14 cellular contexts compared by ENCODE assay signal in the genomic region with DNA sequence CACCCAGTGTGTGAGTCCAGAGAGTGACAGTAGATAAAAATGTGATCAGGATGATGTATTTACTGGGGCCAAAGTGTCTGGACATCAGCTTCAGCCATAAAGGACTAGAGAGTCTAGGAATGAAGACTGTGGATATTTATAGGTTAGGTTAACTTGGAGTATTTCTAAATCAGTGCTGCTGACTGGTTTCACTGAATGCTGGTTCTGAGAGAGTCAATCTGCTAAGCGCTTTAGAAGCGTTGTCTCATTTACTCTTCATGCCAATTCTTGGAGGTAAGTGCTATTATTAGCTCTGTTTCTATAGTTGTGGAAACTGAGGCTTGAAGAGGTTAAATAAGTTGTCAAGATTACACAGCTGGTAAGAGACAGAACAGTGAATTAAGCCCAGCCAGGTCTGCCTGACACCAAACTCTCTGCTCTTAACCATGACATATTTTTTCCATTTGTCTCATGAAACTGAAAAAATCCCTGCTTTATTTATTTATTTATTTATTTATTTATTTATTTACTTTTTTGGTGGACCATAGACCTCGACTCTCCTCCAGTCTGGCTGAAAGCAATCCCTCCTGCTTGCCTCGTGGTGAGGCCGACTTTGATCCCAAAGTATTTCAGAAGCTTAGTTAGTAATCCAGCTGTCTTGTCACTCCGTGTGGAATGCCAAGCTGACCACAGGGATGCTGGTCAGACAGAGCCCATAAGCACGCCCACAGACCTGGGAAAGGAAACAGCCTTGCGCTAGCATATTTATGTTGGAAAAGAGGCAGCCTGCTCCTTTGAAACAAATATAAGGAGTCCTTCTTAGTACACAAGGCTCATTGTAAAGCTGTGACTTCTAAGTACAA. TPM values are rescaled to one million over a fixed set of nuclear protein-coding genes. Genes with fewer than 3 reads are reported as not detected.
DNase-seq lines count a peak whose midpoint lies in the region; ATAC-seq, FAIRE-seq and TF ChIP-seq lines count a peak whose summit lies in the region.
"Had no signal": no experiment of that assay in that cellular context is flagged by ENCODE, and none has a peak within 500 bp of the region (broad histone marks: within the 10 kb centered on the region; RNA-seq: fewer than 3 reads in every experiment).

No MANE protein-coding gene starts in this region.

- no peaks in the 10 kb centered on the region for H3K27me3 Mint-ChIP-seq in astrocyte (ENCODE audit: low read depth, unreplicated experiment)
- peaks cover 5 to 7% of the 10 kb centered on the region in 2 donors for H3K27me3 Mint-ChIP-seq in natural killer cell treated with Interleukin-12 subunit alpha and Interleukin-12 subunit beta and Interleukin-15 and Interleukin-18, amount 100 ng/mL, for 72 hours

- H3K27ac Mint-ChIP-seq in astrocyte (ENCODE audit: unreplicated experiment) = peak overlapping the region; percentile 91
- no peak overlapping the region for H3K27ac Mint-ChIP-seq in natural killer cell treated with Interleukin-12 subunit alpha and Interleukin-12 subunit beta and Interleukin-15 and Interleukin-18, amount 100 ng/mL, for 72 hours
- H3K27ac Mint-ChIP-seq: activated T-helper 2 cell treated with anti-CD3 and anti-CD28 coated beads, Interferon-gamma antibody, Interleukin-2, Interleukin-4, amounts not matched to agents 10 μg/mL and 5 μg/mL and 100 μg/mL, durations not matched to agents 14 hours and 24 hours and 36 hours; stimulated activated memory B cell treated with anti-CD40 and anti-IgM and Interleukin-4, amounts not matched to agents 10 μg/mL and 1 μg/mL and 100 μg/mL, for 72 hours; T-helper 1 cell treated with Interleukin-12 subunit alpha and Interleukin-12 subunit beta and Interleukin-4 antibody, amounts not matched to agents 30 μg/mL and 1 μg/mL, for 36 hours had no signal

- DNase-seq in GOT3 (lab: John Stamatoyannopoulos, UW) (peak; percentile 61), astrocyte (ENCODE audit: low read depth) (peak; percentile 97), heart right ventricle (peak in 1 of 2 donors; percentile 35), gastrocnemius medialis (peak; percentile 6 to 33), AML-193 (lab: John Stamatoyannopoulos, UW) (no peak), nucleus accumbens (lab: John Stamatoyannopoulos, UW) (no peak)
- DNase-seq in activated T-cell treated with anti-CD3 and anti-CD28 coated beads, Interleukin-2, amount 50 U/mL, for 1 hour = no peak
- no peak for DNase-seq in natural killer cell treated with Interleukin-12 subunit alpha and Interleukin-12 subunit beta and Interleukin-15 and Interleukin-18, amount 100 ng/mL, for 72 hours (ENCODE audit: low spot score)
- DNase-seq: hypothalamus, NCI-H187 treated with DMSO at 0.1 percent for 48 hours had no signal

- no peaks in the 10 kb centered on the region for H3K36me3 Mint-ChIP-seq in astrocyte (ENCODE audit: low read depth, unreplicated experiment)
- H3K36me3 Mint-ChIP-seq in natural killer cell treated with Interleukin-12 subunit alpha and Interleukin-12 subunit beta and Interleukin-15 and Interleukin-18, amount 100 ng/mL, for 72 hours = peaks cover 5% of the 10 kb centered on the region
- H3K36me3 Mint-ChIP-seq: stimulated activated memory B cell treated with anti-CD40 and anti-IgM and Interleukin-4, amounts not matched to agents 10 μg/mL and 1 μg/mL and 100 μg/mL, for 72 hours had no signal

- H3K27me3 ChIP-seq in astrocyte (ENCODE audit: insufficient read depth, low read length) (no peaks in the 10 kb centered on the region), heart right ventricle (no peaks in the 10 kb centered on the region), gastrocnemius medialis (no peaks in the 10 kb centered on the region)

- intact Hi-C loops in heart right ventricle (cut with DNase I) = no loop called here
- intact Hi-C loops in gastrocnemius medialis (cut with DNase I; ENCODE audit: low total_unique reads) = no loop called here

- peaks cover 4% of the 10 kb centered on the region for H3K9me3 Mint-ChIP-seq in astrocyte (ENCODE audit: unreplicated experiment)
- H3K9me3 Mint-ChIP-seq in natural killer cell treated with Interleukin-12 subunit alpha and Interleukin-12 subunit beta and Interleukin-15 and Interleukin-18, amount 100 ng/mL, for 72 hours = no peaks in the 10 kb centered on the region
- H3K9me3 Mint-ChIP-seq: activated T-helper 2 cell treated with anti-CD3 and anti-CD28 coated beads, Interferon-gamma antibody, Interleukin-2, Interleukin-4, amounts not matched to agents 10 μg/mL and 5 μg/mL and 100 μg/mL, durations not matched to agents 14 hours and 24 hours and 36 hours; stimulated activated memory B cell treated with anti-CD40 and anti-IgM and Interleukin-4, amounts not matched to agents 10 μg/mL and 1 μg/mL and 100 μg/mL, for 72 hours; T-helper 1 cell treated with Interleukin-12 subunit alpha and Interleukin-12 subunit beta and Interleukin-4 antibody, amounts not matched to agents 30 μg/mL and 1 μg/mL, for 36 hours had no signal

- FAIRE-seq in astrocyte (lab: Jason Lieb, UNC) = peak; percentile 82

- TF ChIP-seq CTCF in astrocyte (IDR thresholded peaks at IDR 0.05; ENCODE audit: insufficient read depth, low read depth, low read length) (no peak), heart right ventricle (IDR thresholded peaks at IDR 0.05) (no peak), gastrocnemius medialis (IDR thresholded peaks at IDR 0.05 in 4 of 5, conservative IDR thresholded peaks at IDR 0.05 in 1 of 5) (no peak)

- H3K4me3 ChIP-seq in astrocyte (ENCODE audit: insufficient read depth, low read depth, low read length) (no peak overlapping the region), heart right ventricle (peak overlapping the region in 2 of 10 donors; percentile 2 to 11), gastrocnemius medialis (no peak overlapping the region)

- in situ Hi-C loops in gastrocnemius medialis (cut with MboI; ENCODE audit: low sequenced_read_pairs in 4 of 4) = no loop called here

- H2AFZ ChIP-seq in astrocyte (ENCODE audit: low read depth, low read length) = no peak overlapping the region

- ATAC-seq in heart right ventricle (peak; percentile 58 to 88 (median 82)), gastrocnemius medialis (peak; percentile 56 to 81)
- no peak for ATAC-seq in natural killer cell treated with Interleukin-12 subunit alpha and Interleukin-12 subunit beta and Interleukin-15 and Interleukin-18, amount 100 ng/mL, for 72 hours
- ATAC-seq: stimulated activated memory B cell treated with anti-CD40 and anti-IgM and Interleukin-4, amounts not matched to agents 10 μg/mL and 1 μg/mL and 100 μg/mL, for 72 hours had no signal

- peak overlapping the region; percentile 74 for H3K4me2 ChIP-seq in astrocyte (ENCODE audit: low read length)

- H4K20me1 ChIP-seq in astrocyte (ENCODE audit: insufficient read depth, low read length) = no peaks in the 10 kb centered on the region

- H3K9me3 ChIP-seq in astrocyte (ENCODE audit: insufficient read depth, low read depth, low read length) (no peaks in the 10 kb centered on the region), heart right ventricle (peaks cover 0 to 13% (median 0%) of the 10 kb centered on the region in 11 donors), gastrocnemius medialis (no peaks in the 10 kb centered on the region)

- H3K4me1 Mint-ChIP-seq in astrocyte (ENCODE audit: low read depth, unreplicated experiment) = peaks cover 27% of the 10 kb centered on the region
- H3K4me1 Mint-ChIP-seq in natural killer cell treated with Interleukin-12 subunit alpha and Interleukin-12 subunit beta and Interleukin-15 and Interleukin-18, amount 100 ng/mL, for 72 hours (ENCODE audit: low read depth in 2 of 2) = no peaks in the 10 kb centered on the region
- H3K4me1 Mint-ChIP-seq: stimulated activated memory B cell treated with anti-CD40 and anti-IgM and Interleukin-4, amounts not matched to agents 10 μg/mL and 1 μg/mL and 100 μg/mL, for 72 hours had no signal

- 31 to 33% methylated on average over 8 of the region's 8 CpGs for WGBS in heart right ventricle, 2 donors

- H3K9ac ChIP-seq in astrocyte (ENCODE audit: low read length) = peak overlapping the region; percentile 48

- H3K36me3 ChIP-seq in astrocyte (ENCODE audit: insufficient read depth, low read length) = no peaks in the 10 kb centered on the region
- no peaks in the 10 kb centered on the region for H3K36me3 ChIP-seq in heart right ventricle
- H3K36me3 ChIP-seq in gastrocnemius medialis = no peaks in the 10 kb centered on the region

- no peak overlapping the region for H3K27ac ChIP-seq in astrocyte (ENCODE audit: low read depth, low read length)
- peak overlapping the region in 7 of 10 donors; percentile 41 to 84 (median 69) for H3K27ac ChIP-seq in heart right ventricle
- H3K27ac ChIP-seq in gastrocnemius medialis = no peak overlapping the region

- H3K79me2 ChIP-seq in astrocyte (ENCODE audit: insufficient read depth, low read length) = no peaks in the 10 kb centered on the region

- H3K4me3 Mint-ChIP-seq in astrocyte (ENCODE audit: unreplicated experiment) = peak overlapping the region; percentile 13
- no peak overlapping the region for H3K4me3 Mint-ChIP-seq in natural killer cell treated with Interleukin-12 subunit alpha and Interleukin-12 subunit beta and Interleukin-15 and Interleukin-18, amount 100 ng/mL, for 72 hours
- H3K4me3 Mint-ChIP-seq: stimulated activated memory B cell treated with anti-CD40 and anti-IgM and Interleukin-4, amounts not matched to agents 10 μg/mL and 1 μg/mL and 100 μg/mL, for 72 hours; T-helper 1 cell treated with Interleukin-12 subunit alpha and Interleukin-12 subunit beta and Interleukin-4 antibody, amounts not matched to agents 30 μg/mL and 1 μg/mL, for 36 hours had no signal

- H3K4me1 ChIP-seq in astrocyte (ENCODE audit: insufficient read depth, low read length) = peaks cover 10% of the 10 kb centered on the region
- H3K4me1 ChIP-seq in heart right ventricle = peaks cover 0 to 16% (median 12%) of the 10 kb centered on the region in 9 donors
- H3K4me1 ChIP-seq in gastrocnemius medialis = peaks cover 0 to 11% of the 10 kb centered on the region in 2 donors

- no peak for TF ChIP-seq POLR2A in gastrocnemius medialis (IDR thresholded peaks at IDR 0.05)

RNA-seq across cellular contexts. Expression of gene NTMT2, which starts 16.8 kb away (rescaled TPM):
- 0.43 TPM in 1 of 2 replicates, not detected in the other for total RNA-seq in astrocyte
- total RNA-seq in heart right ventricle = 1 to 10 TPM in 9 of 10 donors, under 1 TPM in 1; 0.92 to 3.2 (median 2.7) TPM
- 1 to 10 TPM in 1 of 2 donors, under 1 TPM in 1; 0.29 to 1.1 TPM for polyA plus RNA-seq in heart right ventricle
- total RNA-seq in gastrocnemius medialis = not detected
- total RNA-seq in natural killer cell treated with Interleukin-12 subunit alpha and Interleukin-12 subunit beta and Interleukin-15 and Interleukin-18, amount 100 ng/mL, for 72 hours = not detected
- total RNA-seq: activated T-helper 2 cell treated with anti-CD3 and anti-CD28 coated beads, Interferon-gamma antibody, Interleukin-2, Interleukin-4, amounts not matched to agents 10 μg/mL and 5 μg/mL and 100 μg/mL, durations not matched to agents 14 hours and 24 hours and 36 hours; pulmonary artery endothelial cell had no signal

Comparison
In these comparisons a context has a peak if more than half of its experiments do, and no peak if none do; other contexts are left out.
1. DNase-seq: peak in GOT3 (single experiment), astrocyte (single experiment) and gastrocnemius medialis (2 of 2); none in AML-193 (0 of 2), activated T-cell treated with anti-CD3 and anti-CD28 coated beads, Interleukin-2, amount 50 U/mL, for 1 hour (single experiment), nucleus accumbens (0 of 56) and natural killer cell treated with Interleukin-12 subunit alpha and Interleukin-12 subunit beta and Interleukin-15 and Interleukin-18, amount 100 ng/mL, for 72 hours (single experiment).
2. H3K27ac ChIP-seq: peak in heart right ventricle (7 of 10); none in astrocyte (single experiment) and gastrocnemius medialis (0 of 4).
3. ATAC-seq: peak in heart right ventricle (8 of 8) and gastrocnemius medialis (2 of 2); none in natural killer cell treated with Interleukin-12 subunit alpha and Interleukin-12 subunit beta and Interleukin-15 and Interleukin-18, amount 100 ng/mL, for 72 hours (0 of 2).